Comparison of ENCODE assay signal across 11 cellular contexts in genomic region chr7:20021834-20022233, GRCh38.
DNase-seq lines count a peak whose midpoint lies in the region; ATAC-seq and FAIRE-seq lines count a peak whose summit lies in the region.
"Had no signal": no experiment of that assay in that cellular context is flagged by ENCODE, and none has a peak within 500 bp of the region (broad histone marks: within the 10 kb centered on the region; RNA-seq: fewer than 3 reads in every experiment).

No MANE protein-coding gene starts in this region.

- peak; percentile 74 for FAIRE-seq in GM18507 (lab: Jason Lieb, UNC)

- no peak for DNase-seq in GM18507 (ENCODE audit: extremely low spot score, insufficient read length, low read depth)
- peak; percentile 31 for DNase-seq in amniotic epithelial cell (ENCODE audit: low read depth)
- no peak for DNase-seq in HK-2 (ENCODE audit: unreplicated experiment)
- no peak for DNase-seq in NCI-H1694 (lab: John Stamatoyannopoulos, UW)
- DNase-seq in NCI-H2107 (lab: John Stamatoyannopoulos, UW), result no peak
- no peak for DNase-seq in NCI-H446 (lab: John Stamatoyannopoulos, UW)
- DNase-seq: NCI-H510A; stimulated activated naive CD4-positive, alpha-beta T cell had no signal

- peak; percentile 77 for ATAC-seq in GM21619 (IDR thresholded peaks at IDR 0.05; ENCODE audit: unreplicated experiment)
- ATAC-seq in HG03280 (IDR thresholded peaks at IDR 0.05; ENCODE audit: unreplicated experiment), result peak; percentile 90
- ATAC-seq: activated naive CD4-positive, alpha-beta T cell treated with anti-CD3 and anti-CD28 coated beads, Interleukin-2, amount 50 U/mL, for 72 hours had no signal
